Comparison of ENCODE assay signal across 8 cellular contexts in the genomic region with DNA sequence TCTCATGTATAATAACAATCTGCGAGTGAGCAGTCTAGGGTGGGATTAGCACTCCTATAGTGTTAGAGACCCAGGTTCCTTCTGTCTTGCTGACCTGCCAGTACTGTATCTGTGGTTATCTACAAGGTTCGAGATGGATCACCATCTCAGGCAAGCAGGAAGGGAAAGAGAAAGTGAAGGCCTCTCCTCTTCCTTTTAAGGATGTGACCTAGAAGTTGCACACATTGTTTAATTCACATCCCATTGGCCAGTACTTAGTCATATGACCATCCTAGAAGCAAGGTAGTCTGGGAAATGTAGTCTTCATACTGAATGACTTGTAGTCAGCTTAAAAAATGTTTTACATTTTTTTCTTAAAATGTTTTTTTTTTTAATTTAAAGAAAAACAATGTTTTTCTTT.
A peak's percentile ranks its signal among the peaks of the same experiment; 100 is the strongest.
DNase-seq lines count a peak whose midpoint lies in the region; ATAC-seq and TF ChIP-seq lines count a peak whose summit lies in the region.

No MANE protein-coding gene starts in this region.

- H3K27ac ChIP-seq in cardiac muscle cell, result no peak overlapping the region

- ATAC-seq in Right ventricle myocardium superior (ENCODE audit: poor library complexity) (no peak), GM21737 (IDR thresholded peaks at IDR 0.05; ENCODE audit: unreplicated experiment) (peak; percentile 98)

- no peak for TF ChIP-seq CTCF in cardiac muscle cell (IDR thresholded peaks at IDR 0.05; ENCODE audit: low read depth, low read length)

- intact Hi-C loops in Right ventricle myocardium superior (cut with DNase I), result no loop called here

- no peaks in the 10 kb centered on the region for H3K36me3 ChIP-seq in cardiac muscle cell

- H3K27me3 ChIP-seq in cardiac muscle cell, result no peaks in the 10 kb centered on the region

- peaks cover 15% of the 10 kb centered on the region for H3K4me1 ChIP-seq in cardiac muscle cell (ENCODE audit: low read depth)

- DNase-seq in cardiac muscle cell (ENCODE audit: low read depth in 1 of 2, low spot score in 1 of 2) (peak; percentile 49 to 90), Right ventricle myocardium superior (no peak), HuH-7 (ENCODE audit: low spot score) (peak; percentile 24), SW 1271 (lab: John Stamatoyannopoulos, UW) (peak; percentile 79 to 92), glomerular endothelial cell (ENCODE audit: extremely low read depth, low read depth, low spot score) (peak; percentile 48), stromal cell of bone marrow (ENCODE audit: low read depth) (peak; percentile 71)
- no peak for DNase-seq in stimulated activated CD4-positive, alpha-beta T cell treated with anti-CD3 and anti-CD28 coated beads, Interleukin-4, amount 100 ng/mL, for 4 hours

- no peak overlapping the region for H3K4me3 ChIP-seq in cardiac muscle cell

- H3K9me3 ChIP-seq in cardiac muscle cell (ENCODE audit: low read depth), result no peaks in the 10 kb centered on the region

Comparison
In these comparisons a context has a peak if more than half of its experiments do, and no peak if none do; other contexts are left out.
1. DNase-seq: peak in cardiac muscle cell (2 of 2), HuH-7 (single experiment), SW 1271 (2 of 2), glomerular endothelial cell (single experiment) and stromal cell of bone marrow (single experiment); none in Right ventricle myocardium superior (single experiment) and stimulated activated CD4-positive, alpha-beta T cell treated with anti-CD3 and anti-CD28 coated beads, Interleukin-4, amount 100 ng/mL, for 4 hours (0 of 2).